ENCODE assay signal across 34 cellular contexts in genomic region chr9:136149853-136150252, GRCh38. TPM values are rescaled to one million over a fixed set of nuclear protein-coding genes. Genes with fewer than 3 reads are reported as not detected.
"Had no signal": no experiment of that assay in that cellular context is flagged by ENCODE, and none has a peak within 500 bp of the region (broad histone marks: within the 10 kb centered on the region; RNA-seq: fewer than 3 reads in every experiment).

No MANE protein-coding gene starts in this region.

- H3K27ac ChIP-seq: gastrocnemius medialis, heart left ventricle, hepatocyte, left lung, neural progenitor cell, prostate gland, sigmoid colon, stomach, testis, tibial artery had no signal

- H3K27me3 ChIP-seq: hepatocyte, testis had no signal

- H3K27ac Mint-ChIP-seq: effector memory CD8-positive, alpha-beta T cell; naive thymus-derived CD4-positive, alpha-beta T cell; nephron; neural progenitor cell; stimulated activated effector memory CD8-positive, alpha-beta T cell treated with anti-CD3 and anti-CD28 coated beads, Interleukin-12 subunit alpha, Interleukin-12 subunit beta, amount 100 ng/mL, for 72 hours; type B pancreatic cell had no signal

- DNase-seq: cortex of kidney; effector memory CD8-positive, alpha-beta T cell; foreskin fibroblast; gastrocnemius medialis; left cardiac atrium; mesendoderm; midbrain; naive thymus-derived CD4-positive, alpha-beta T cell; nucleus accumbens; sigmoid colon; stimulated activated CD4-positive, alpha-beta T cell treated with anti-CD3 and anti-CD28 coated beads, Interleukin-2, amount 100 ng/mL, for 24 hours; stimulated activated CD4-positive, alpha-beta T cell treated with anti-CD3 and anti-CD28 coated beads, Interleukin-4, amount 100 ng/mL, for 24 hours; stimulated activated naive CD4-positive, alpha-beta T cell treated with Interleukin-2 at 50 U/mL for 16 hours; stomach; testis; tibial artery had no signal

- H3K9me3 Mint-ChIP-seq: effector memory CD8-positive, alpha-beta T cell; neural progenitor cell; stimulated activated effector memory CD8-positive, alpha-beta T cell treated with anti-CD3 and anti-CD28 coated beads, Interleukin-12 subunit alpha, Interleukin-12 subunit beta, amount 100 ng/mL, for 72 hours; type B pancreatic cell had no signal

- H3K36me3 Mint-ChIP-seq: naive thymus-derived CD4-positive, alpha-beta T cell; neural progenitor cell; stimulated activated effector memory CD8-positive, alpha-beta T cell treated with anti-CD3 and anti-CD28 coated beads, Interleukin-12 subunit alpha, Interleukin-12 subunit beta, amount 100 ng/mL, for 72 hours; type B pancreatic cell had no signal

- ATAC-seq: effector memory CD8-positive, alpha-beta T cell; gastrocnemius medialis; heart left ventricle; left cardiac atrium; left lung; naive thymus-derived CD4-positive, alpha-beta T cell; right cardiac atrium; stimulated activated effector memory CD8-positive, alpha-beta T cell treated with anti-CD3 and anti-CD28 coated beads, Interleukin-12 subunit alpha, Interleukin-12 subunit beta, amount 100 ng/mL, for 72 hours had no signal

- H3K36me3 ChIP-seq: gastrocnemius medialis, heart left ventricle, left lung, neural progenitor cell, prostate gland, sigmoid colon, stomach, tibial artery had no signal

- H3K4me2 ChIP-seq: hepatocyte, neural progenitor cell had no signal

- H3K4me1 ChIP-seq: gastrocnemius medialis, heart left ventricle, left lung, prostate gland, sigmoid colon, testis, tibial artery had no signal

- H3K4me1 Mint-ChIP-seq: nephron; stimulated activated effector memory CD8-positive, alpha-beta T cell treated with anti-CD3 and anti-CD28 coated beads, Interleukin-12 subunit alpha, Interleukin-12 subunit beta, amount 100 ng/mL, for 72 hours had no signal

- H3K4me3 Mint-ChIP-seq: effector memory CD8-positive, alpha-beta T cell; naive thymus-derived CD4-positive, alpha-beta T cell; nephron; neural progenitor cell; stimulated activated effector memory CD8-positive, alpha-beta T cell treated with anti-CD3 and anti-CD28 coated beads, Interleukin-12 subunit alpha, Interleukin-12 subunit beta, amount 100 ng/mL, for 72 hours; type B pancreatic cell had no signal

- H3K4me3 ChIP-seq: gastrocnemius medialis, heart left ventricle, hepatocyte, left lung, neural progenitor cell, prostate gland, sigmoid colon, stomach, testis, tibial artery had no signal

- H3K9me3 ChIP-seq: gastrocnemius medialis, heart left ventricle, left lung, prostate gland, sigmoid colon, stomach, testis, tibial artery had no signal

- H3K9ac ChIP-seq: neural progenitor cell had no signal

- H2AFZ ChIP-seq: hepatocyte, neural progenitor cell had no signal

RNA-seq across cellular contexts. Expression of gene LHX3, which starts 55.1 kb away (rescaled TPM):
- total RNA-seq: dermis microvascular lymphatic vessel endothelial cell, gastrocnemius medialis, heart left ventricle, hepatocyte, kidney epithelial cell, left cardiac atrium, left lung, lung microvascular endothelial cell, mucosa of gallbladder, osteocyte, right cardiac atrium, sigmoid colon, skeletal muscle tissue, stomach, subcutaneous adipose tissue, urinary bladder had no signal
- polyA plus RNA-seq: esophagus; heart left ventricle; hepatocyte; naive thymus-derived CD4-positive, alpha-beta T cell; right cardiac atrium; sigmoid colon; stomach; urinary bladder had no signal
